Comparison of ENCODE assay signal across 12 cellular contexts in the genomic region with DNA sequence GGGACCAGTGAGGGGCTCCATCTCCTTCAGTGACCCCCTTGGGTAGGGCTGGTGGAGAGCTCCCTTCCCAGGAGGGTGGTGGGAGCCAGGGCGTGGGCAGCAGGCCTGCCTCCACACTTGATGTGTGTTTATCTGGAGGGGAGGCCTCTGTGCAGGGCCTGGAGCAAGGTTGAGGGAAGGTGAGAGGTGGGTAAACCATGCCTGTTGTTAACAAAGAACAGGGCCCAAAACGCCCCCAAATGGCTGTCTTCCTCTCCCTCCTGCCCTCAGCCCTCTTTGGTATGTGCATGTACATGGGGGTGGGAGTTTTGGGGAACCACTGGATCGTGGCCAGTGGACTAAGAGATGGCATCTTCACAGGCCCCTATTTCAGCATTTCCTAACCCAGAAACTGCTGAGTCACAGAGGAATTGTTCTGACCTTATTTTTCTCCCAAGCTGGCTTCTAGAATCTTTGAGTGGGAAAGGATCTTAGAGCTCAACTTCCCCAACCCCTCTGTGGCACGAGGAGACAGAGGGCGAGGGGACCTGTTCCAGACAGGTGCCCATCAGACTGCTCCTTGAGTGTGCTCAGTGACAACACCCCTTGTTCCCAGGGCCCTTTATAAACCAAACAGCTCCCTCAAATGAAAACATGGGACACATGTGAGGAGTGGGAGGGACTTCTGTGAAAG. TPM values are rescaled to one million over a fixed set of nuclear protein-coding genes. Genes with fewer than 3 reads are reported as not detected.
DNase-seq lines count a peak whose midpoint lies in the region; ATAC-seq, FAIRE-seq and TF ChIP-seq lines count a peak whose summit lies in the region.
"Had no signal": no experiment of that assay in that cellular context is flagged by ENCODE, and none has a peak within 500 bp of the region (broad histone marks: within the 10 kb centered on the region; RNA-seq: fewer than 3 reads in every experiment).

No MANE protein-coding gene starts in this region.

- peaks cover under 1% of the 10 kb centered on the region for H3K36me3 ChIP-seq in lower lobe of right lung
- H3K36me3 ChIP-seq in thoracic aorta: no peaks in the 10 kb centered on the region
- H3K36me3 ChIP-seq in pancreas: no peaks in the 10 kb centered on the region

- peak overlapping the region; percentile 40 for H3K27ac Mint-ChIP-seq in activated CD8-positive, alpha-beta memory T cell treated with anti-CD3 and anti-CD28 coated beads, Interleukin-2, amount 10 ng/mL, durations not matched to agents 7 days and 5 days
- H3K27ac Mint-ChIP-seq in activated naive CD8-positive, alpha-beta T cell treated with anti-CD3 and anti-CD28 coated beads, Interleukin-2, amount 50 U/mL, for 24 hours: peak overlapping the region; percentile 39
- H3K27ac Mint-ChIP-seq: CD8-positive, alpha-beta T cell had no signal

- TF ChIP-seq CTCF in lower lobe of right lung (IDR thresholded peaks at IDR 0.05) (no peak), thoracic aorta (IDR thresholded peaks at IDR 0.05) (no peak), pancreas (IDR thresholded peaks at IDR 0.05) (no peak)

- intact Hi-C loops in lower lobe of right lung (cut with DNase I): loop anchor here (5.0 kb wide), 1 partner anchor 34 kb away; no protein-coding TSS in a partner anchor
- intact Hi-C loops in pancreas (cut with DNase I): loop anchor here in 2 of 3 donors (5.0 to 10.0 kb wide), 3 partner anchors 34 to 744 kb away; no protein-coding TSS in a partner anchor

- ATAC-seq in activated CD8-positive, alpha-beta memory T cell treated with anti-CD3 and anti-CD28 coated beads, Interleukin-2, amount 10 ng/mL, durations not matched to agents 7 days and 5 days: no peak
- ATAC-seq in activated naive CD8-positive, alpha-beta T cell treated with anti-CD3 and anti-CD28 coated beads, Interleukin-2, amount 50 U/mL, for 24 hours: no peak
- no peak for ATAC-seq in lower lobe of right lung
- ATAC-seq in thoracic aorta (ENCODE audit: insufficient number of reproducible peaks, low FRiP score, low read depth): no peak
- no peak for ATAC-seq in pancreas
- ATAC-seq in GM18861 (IDR thresholded peaks at IDR 0.05; ENCODE audit: unreplicated experiment): no peak
- ATAC-seq: CD8-positive, alpha-beta T cell had no signal

- no peak for DNase-seq in activated CD8-positive, alpha-beta memory T cell treated with anti-CD3 and anti-CD28 coated beads, Interleukin-2, amount 10 ng/mL, durations not matched to agents 7 days and 5 days
- no peak for DNase-seq in activated CD8-positive, alpha-beta memory T cell treated with anti-CD3 and anti-CD28 coated beads, Interleukin-2, amount 50 U/mL, for 48 hours
- DNase-seq in activated naive CD8-positive, alpha-beta T cell treated with anti-CD3 and anti-CD28 coated beads, Interleukin-2, amount 50 U/mL, for 24 hours: no peak
- DNase-seq in lower lobe of right lung (peak; percentile 44), thoracic aorta (ENCODE audit: low spot score) (no peak), pancreas (no peak), retina (no peak)
- DNase-seq: activated CD4-positive, alpha-beta T cell treated with anti-CD3 and anti-CD28 coated beads for 4 hours; CD8-positive, alpha-beta T cell; NCI-H2081 had no signal

- no peak for FAIRE-seq in pancreas (lab: Jason Lieb, UNC)

- no peak overlapping the region for H3K4me3 Mint-ChIP-seq in activated CD8-positive, alpha-beta memory T cell treated with anti-CD3 and anti-CD28 coated beads, Interleukin-2, amount 10 ng/mL, durations not matched to agents 7 days and 5 days
- H3K4me3 Mint-ChIP-seq in activated naive CD8-positive, alpha-beta T cell treated with anti-CD3 and anti-CD28 coated beads, Interleukin-2, amount 50 U/mL, for 24 hours: no peak overlapping the region
- H3K4me3 Mint-ChIP-seq: CD8-positive, alpha-beta T cell had no signal

- H3K9me3 ChIP-seq in lower lobe of right lung: no peaks in the 10 kb centered on the region
- no peaks in the 10 kb centered on the region for H3K9me3 ChIP-seq in thoracic aorta
- H3K9me3 ChIP-seq in pancreas: no peaks in the 10 kb centered on the region

- H3K27me3 ChIP-seq in lower lobe of right lung (ENCODE audit: low read depth) (no peaks in the 10 kb centered on the region), thoracic aorta (replicated peaks; ENCODE audit: insufficient read depth) (no peaks in the 10 kb centered on the region), pancreas (no peaks in the 10 kb centered on the region)

- H3K4me1 Mint-ChIP-seq in activated CD8-positive, alpha-beta memory T cell treated with anti-CD3 and anti-CD28 coated beads, Interleukin-2, amount 10 ng/mL, durations not matched to agents 7 days and 5 days: peaks cover 50% of the 10 kb centered on the region
- H3K4me1 Mint-ChIP-seq in activated naive CD8-positive, alpha-beta T cell treated with anti-CD3 and anti-CD28 coated beads, Interleukin-2, amount 50 U/mL, for 24 hours: peaks cover 42% of the 10 kb centered on the region

- peaks cover 9% of the 10 kb centered on the region for H3K27me3 Mint-ChIP-seq in activated CD8-positive, alpha-beta memory T cell treated with anti-CD3 and anti-CD28 coated beads, Interleukin-2, amount 10 ng/mL, durations not matched to agents 7 days and 5 days
- H3K27me3 Mint-ChIP-seq in activated naive CD8-positive, alpha-beta T cell treated with anti-CD3 and anti-CD28 coated beads, Interleukin-2, amount 50 U/mL, for 24 hours: peaks cover 2% of the 10 kb centered on the region

- CTCF ChIA-PET in activated CD8-positive, alpha-beta memory T cell treated with anti-CD3 and anti-CD28 coated beads, Interleukin-2, amount 10 ng/mL, durations not matched to agents 7 days and 5 days (lab: Charles Lee): interaction anchor here (0.6 to 19.5 kb wide), 12 partner anchors 9 to 160 kb away, joined by 3 to 954 read pairs (median 5); partner anchors contain the start of genes ENDOU, RAPGEF3 and RPAP3

- H3K27ac ChIP-seq in lower lobe of right lung: peak overlapping the region; percentile 43
- peak overlapping the region; percentile 62 to 78 for H3K27ac ChIP-seq in thoracic aorta
- H3K27ac ChIP-seq in pancreas: no peak overlapping the region

- H3K4me1 ChIP-seq in lower lobe of right lung (peaks cover 68% of the 10 kb centered on the region), thoracic aorta (ENCODE audit: control insufficient read depth in 1 of 2, low read depth in 2 of 2) (peaks cover 54 to 68% of the 10 kb centered on the region in 2 donors), pancreas (peaks cover 0 to 16% (median 0%) of the 10 kb centered on the region in 3 donors)

- H3K9me3 Mint-ChIP-seq in activated CD8-positive, alpha-beta memory T cell treated with anti-CD3 and anti-CD28 coated beads, Interleukin-2, amount 10 ng/mL, durations not matched to agents 7 days and 5 days (ENCODE audit: low read depth): no peaks in the 10 kb centered on the region
- H3K9me3 Mint-ChIP-seq in activated naive CD8-positive, alpha-beta T cell treated with anti-CD3 and anti-CD28 coated beads, Interleukin-2, amount 50 U/mL, for 24 hours: no peaks in the 10 kb centered on the region
- H3K9me3 Mint-ChIP-seq: CD8-positive, alpha-beta T cell had no signal

- no peak overlapping the region for H3K4me3 ChIP-seq in lower lobe of right lung
- H3K4me3 ChIP-seq in thoracic aorta: no peak overlapping the region
- no peak overlapping the region for H3K4me3 ChIP-seq in pancreas

- 70 to 71% methylated on average over 5 of the region's 5 CpGs for WGBS in pancreas, 2 donors

- peaks cover 2% of the 10 kb centered on the region for H3K36me3 Mint-ChIP-seq in activated CD8-positive, alpha-beta memory T cell treated with anti-CD3 and anti-CD28 coated beads, Interleukin-2, amount 10 ng/mL, durations not matched to agents 7 days and 5 days
- H3K36me3 Mint-ChIP-seq in activated naive CD8-positive, alpha-beta T cell treated with anti-CD3 and anti-CD28 coated beads, Interleukin-2, amount 50 U/mL, for 24 hours (ENCODE audit: low read depth): no peaks in the 10 kb centered on the region

RNA-seq across cellular contexts. Expression of gene SLC48A1, which starts 3.6 kb away (rescaled TPM):
- 10 to 100 TPM; 13.9 to 18.5 TPM for total RNA-seq in activated CD8-positive, alpha-beta memory T cell treated with anti-CD3 and anti-CD28 coated beads, Interleukin-2, amount 10 ng/mL, durations not matched to agents 7 days and 5 days
- total RNA-seq in lower lobe of right lung: 39.9 TPM
- 100 to 1,000 TPM in 1 of 2 donors, 10 to 100 TPM in 1; 60.5 to 107 TPM for total RNA-seq in thoracic aorta
- 10 to 100 TPM; 12.2 to 17.2 (median 13.9) TPM for total RNA-seq in pancreas
- polyA plus RNA-seq in pancreas: 10 to 100 TPM; 12.4 to 14.2 TPM

RNA-seq across cellular contexts. Expression of gene RAPGEF3, which starts 17.9 kb away (rescaled TPM):
- 1 to 10 TPM; 1.5 to 1.9 TPM for total RNA-seq in activated CD8-positive, alpha-beta memory T cell treated with anti-CD3 and anti-CD28 coated beads, Interleukin-2, amount 10 ng/mL, durations not matched to agents 7 days and 5 days
- total RNA-seq in lower lobe of right lung (44.5 TPM), thoracic aorta (10 to 100 TPM; 40.9 to 77.4 TPM), pancreas (1 to 10 TPM; 2.5 to 6.7 (median 5.0) TPM)
- polyA plus RNA-seq in pancreas: 10 to 100 TPM; 51.4 to 54.4 TPM

RNA-seq across cellular contexts. Expression of gene HDAC7, which starts 43.1 kb away (rescaled TPM):
- total RNA-seq in activated CD8-positive, alpha-beta memory T cell treated with anti-CD3 and anti-CD28 coated beads, Interleukin-2, amount 10 ng/mL, durations not matched to agents 7 days and 5 days: 100 to 1,000 TPM; 226 to 284 TPM
- total RNA-seq in lower lobe of right lung: 104 TPM
- 100 to 1,000 TPM in 1 of 2 donors, 10 to 100 TPM in 1; 77.8 to 112 TPM for total RNA-seq in thoracic aorta
- total RNA-seq in pancreas: 10 to 100 TPM; 17.9 to 45.5 (median 20.1) TPM
- 10 to 100 TPM; 36.6 to 48.1 TPM for polyA plus RNA-seq in pancreas

RNA-seq across cellular contexts. Expression of gene ENDOU, which starts 51.3 kb away (rescaled TPM):
- total RNA-seq in activated CD8-positive, alpha-beta memory T cell treated with anti-CD3 and anti-CD28 coated beads, Interleukin-2, amount 10 ng/mL, durations not matched to agents 7 days and 5 days: not detected
- total RNA-seq in lower lobe of right lung (not detected), thoracic aorta (under 1 TPM in 1 of 2 donors, not detected in 1; 0.49 TPM), pancreas (under 1 TPM in 1 of 6 donors, not detected in 5; 0.20 TPM)
- polyA plus RNA-seq in pancreas: under 1 TPM; 0.11 to 0.23 TPM
- total RNA-seq: mucosa of gallbladder had no signal

Comparison
In these comparisons a context has a peak if more than half of its experiments do, and no peak if none do; other contexts are left out.
1. H3K27ac ChIP-seq: peak in lower lobe of right lung (single experiment) and thoracic aorta (2 of 2); none in pancreas (0 of 4).